10 cellular contexts compared by ENCODE assay signal in the genomic region with DNA sequence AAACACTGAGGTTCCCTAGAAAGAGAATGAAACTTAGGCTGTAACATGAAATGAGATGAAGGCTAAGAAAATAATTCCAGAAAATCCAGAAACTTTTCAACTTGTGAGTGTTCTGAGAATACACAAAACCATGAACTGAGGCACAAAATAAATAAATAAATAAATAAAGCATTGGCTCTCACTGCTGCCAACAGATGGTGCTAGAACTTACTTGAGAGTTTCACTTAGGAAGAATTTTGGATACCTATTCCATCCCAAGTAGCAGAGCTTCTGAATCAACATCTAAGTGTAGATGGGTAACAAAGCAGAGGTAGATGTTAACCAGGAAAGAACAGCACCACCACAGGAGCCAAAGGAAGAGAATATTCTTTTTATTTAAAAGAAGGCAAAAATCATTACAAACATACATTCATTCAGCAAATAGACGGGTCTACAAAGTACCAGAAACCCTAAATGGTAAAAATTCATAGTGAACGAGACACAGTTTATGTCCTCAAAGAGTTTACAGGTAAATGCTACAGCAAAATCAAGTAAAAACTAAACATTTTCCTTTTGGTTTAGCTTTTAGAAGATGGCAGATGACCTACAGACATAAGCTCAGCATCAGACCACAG. TPM values are rescaled to one million over a fixed set of nuclear protein-coding genes. Genes with fewer than 3 reads are reported as not detected.
A peak's percentile ranks its signal among the peaks of the same experiment; 100 is the strongest.
DNase-seq lines count a peak whose midpoint lies in the region; ATAC-seq and TF ChIP-seq lines count a peak whose summit lies in the region.
"Had no signal": no experiment of that assay in that cellular context is flagged by ENCODE, and none has a peak within 500 bp of the region (broad histone marks: within the 10 kb centered on the region; RNA-seq: fewer than 3 reads in every experiment).

No MANE protein-coding gene starts in this region.

- H3K36me3 Mint-ChIP-seq in endothelial cell (ENCODE audit: low read depth, unreplicated experiment) (no peaks in the 10 kb centered on the region), T-helper 17 cell (ENCODE audit: low read depth) (no peaks in the 10 kb centered on the region)
- H3K36me3 Mint-ChIP-seq: CD8-positive, alpha-beta memory T cell had no signal

- no peak overlapping the region for H3K27ac Mint-ChIP-seq in endothelial cell (ENCODE audit: unreplicated experiment)
- H3K27ac Mint-ChIP-seq in T-helper 17 cell: no peak overlapping the region
- H3K27ac Mint-ChIP-seq: CD8-positive, alpha-beta memory T cell had no signal

- H3K4me1 Mint-ChIP-seq in endothelial cell (ENCODE audit: unreplicated experiment) (no peaks in the 10 kb centered on the region), T-helper 17 cell (peaks cover 11% of the 10 kb centered on the region)
- H3K4me1 Mint-ChIP-seq: CD8-positive, alpha-beta memory T cell had no signal

- H3K4me3 Mint-ChIP-seq in endothelial cell (ENCODE audit: unreplicated experiment) (no peak overlapping the region), T-helper 17 cell (no peak overlapping the region)
- H3K4me3 Mint-ChIP-seq: CD8-positive, alpha-beta memory T cell had no signal

- no peaks in the 10 kb centered on the region for H3K9me3 Mint-ChIP-seq in endothelial cell (ENCODE audit: unreplicated experiment)
- H3K9me3 Mint-ChIP-seq: CD8-positive, alpha-beta memory T cell had no signal

- DNase-seq in NCI-H2107 treated with DMSO at 0.1 percent for 48 hours (lab: John Stamatoyannopoulos, UW; ENCODE audit: unreplicated experiment) (peak; percentile 11), NCI-H2107 (lab: John Stamatoyannopoulos, UW) (no peak), NCI-H460 (ENCODE audit: extremely low read depth, low read depth) (peak; percentile 7), endothelial cell (ENCODE audit: low spot score) (no peak), retinal pigment epithelial cell (ENCODE audit: low read depth) (no peak), T-helper 17 cell (no peak)
- no peak for DNase-seq in activated CD4-positive, alpha-beta T cell treated with anti-CD3 and anti-CD28 coated beads for 48 hours
- DNase-seq: stimulated activated naive CD4-positive, alpha-beta T cell had no signal

- no peaks in the 10 kb centered on the region for H3K27me3 Mint-ChIP-seq in endothelial cell (ENCODE audit: unreplicated experiment)
- H3K27me3 Mint-ChIP-seq in T-helper 17 cell: peaks cover 25% of the 10 kb centered on the region

- ATAC-seq in T-helper 17 cell (no peak), HG03439 (IDR thresholded peaks at IDR 0.05; ENCODE audit: unreplicated experiment) (no peak)

- no peaks in the 10 kb centered on the region for H3K9me3 ChIP-seq in T-helper 17 cell (ENCODE audit: control insufficient read depth, low read length, poor library complexity, severe bottlenecking)

- peak; percentile 19 for TF ChIP-seq CTCF in endothelial cell (IDR thresholded peaks at IDR 0.05; ENCODE audit: unreplicated experiment)
- peak; percentile 59 for TF ChIP-seq CTCF in retinal pigment epithelial cell (conservative IDR thresholded peaks at IDR 0.05; ENCODE audit: low read depth, low read length)

- H3K4me3 ChIP-seq in retinal pigment epithelial cell (ENCODE audit: low read length): no peak overlapping the region

RNA-seq across cellular contexts. Expression of a gene that starts 16.7 kb away (rescaled TPM):
- 13.8 and 14.3 TPM in 2 replicates for total RNA-seq in NCI-H460 (2014; rRNA removed; shearing (Covaris generic))
- 6.8 and 9.4 TPM in 2 replicates for polyA plus RNA-seq in NCI-H460 (2014; cell fraction: nucleus; rRNA removed)
- total RNA-seq in endothelial cell (ENCODE audit: unreplicated experiment) (2.7 TPM), T-helper 17 cell (1 to 10 TPM; 1.5 to 2.4 TPM)

Comparison
In these comparisons a context has a peak if more than half of its experiments do, and no peak if none do; other contexts are left out.
1. DNase-seq: peak in NCI-H2107 treated with DMSO at 0.1 percent for 48 hours (single experiment) and NCI-H460 (single experiment); none in NCI-H2107 (single experiment), endothelial cell (single experiment), retinal pigment epithelial cell (single experiment), activated CD4-positive, alpha-beta T cell treated with anti-CD3 and anti-CD28 coated beads for 48 hours (single experiment) and T-helper 17 cell (0 of 3).